In the genomic region with DNA sequence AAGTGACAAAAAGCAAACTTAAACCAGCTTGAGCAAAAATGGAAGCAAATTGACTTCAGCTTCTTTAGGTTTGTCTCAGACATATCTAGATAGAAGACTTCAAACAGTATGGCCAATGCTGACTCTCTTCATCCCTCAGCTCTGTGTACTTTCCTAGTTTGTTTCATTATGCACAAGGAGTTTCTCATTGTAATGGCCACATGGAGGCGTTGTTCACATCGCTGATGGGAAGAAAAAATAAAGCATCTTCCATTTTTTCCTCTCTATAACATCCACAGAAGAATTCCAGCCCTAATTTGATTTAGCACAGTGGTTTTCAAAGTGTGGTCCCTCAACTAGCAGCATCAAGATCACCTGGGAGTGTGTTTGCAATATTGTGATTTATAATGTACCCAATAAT, we compare ENCODE assay signal across 29 cellular contexts.
"Had no signal": no experiment of that assay in that cellular context is flagged by ENCODE, and none has a peak within 500 bp of the region (broad histone marks: within the 10 kb centered on the region; RNA-seq: fewer than 3 reads in every experiment).

No MANE protein-coding gene starts in this region.

- H3K4me3 Mint-ChIP-seq: activated B cell treated with CpG ODN at 0.5 μM for 24 hours; activated naive CD8-positive, alpha-beta T cell; activated T-cell treated with anti-CD3 and anti-CD28 coated beads, Interleukin-2, amount 50 U/mL, for 72 hours; immature natural killer cell; naive thymus-derived CD8-positive, alpha-beta T cell; stimulated activated naive B cell treated with anti-CD40 and anti-IgM and Interleukin-4, amounts not matched to agents 10 μg/mL and 1 μg/mL and 100 μg/mL, for 72 hours; T-helper 2 cell treated with Interferon-gamma antibody and Interleukin-4, amounts not matched to agents 5 μg/mL and 100 μg/mL, for 36 hours had no signal

- H3K4me3 ChIP-seq: body of pancreas, esophagus squamous epithelium, stomach, thyroid gland, upper lobe of right lung had no signal

- H3K36me3 ChIP-seq: esophagus squamous epithelium, stomach, thyroid gland, upper lobe of right lung had no signal

- ATAC-seq: activated T-cell treated with anti-CD3 and anti-CD28 coated beads, Interleukin-2, amount 50 U/mL, for 72 hours; body of pancreas; left colon; naive thymus-derived CD8-positive, alpha-beta T cell; right cardiac atrium; stimulated activated naive B cell treated with anti-CD40 and anti-IgM and Interleukin-4, amounts not matched to agents 10 μg/mL and 1 μg/mL and 100 μg/mL, for 72 hours; upper lobe of right lung had no signal

- H3K4me1 ChIP-seq: body of pancreas, stomach, thyroid gland, upper lobe of right lung had no signal

- H3K27ac ChIP-seq: body of pancreas, epithelial cell of prostate, stomach, thyroid gland, upper lobe of right lung had no signal

- H3K36me3 Mint-ChIP-seq: activated naive CD8-positive, alpha-beta T cell; immature natural killer cell; stimulated activated naive B cell treated with anti-CD40 and anti-IgM and Interleukin-4, amounts not matched to agents 10 μg/mL and 1 μg/mL and 100 μg/mL, for 72 hours had no signal

- H3K4me1 Mint-ChIP-seq: activated B cell treated with CpG ODN at 0.5 μM for 24 hours; immature natural killer cell; naive thymus-derived CD8-positive, alpha-beta T cell; stimulated activated naive B cell treated with anti-CD40 and anti-IgM and Interleukin-4, amounts not matched to agents 10 μg/mL and 1 μg/mL and 100 μg/mL, for 72 hours had no signal

- DNase-seq: activated B cell treated with CpG ODN at 0.5 μM for 24 hours; activated CD4-positive, alpha-beta T cell treated with anti-CD3 and anti-CD28 coated beads, Interleukin-2, amount 50 U/mL, for 1 hour; activated naive CD4-positive, alpha-beta T cell treated with Interleukin-2 at 50 U/mL for 16 hours; activated T-cell treated with anti-CD3 and anti-CD28 coated beads for 4 hours; activated T-cell treated with anti-CD3 and anti-CD28 coated beads, Interleukin-2, amount 50 U/mL, for 72 hours; anterior cingulate cortex; body of pancreas; dermis blood vessel endothelial cell; effector CD4-positive, alpha-beta T cell; esophagus squamous epithelium; immature natural killer cell; kidney; left colon; mesenchymal stem cell; naive thymus-derived CD8-positive, alpha-beta T cell; posterior cingulate gyrus; right cardiac atrium; stimulated activated CD4-positive, alpha-beta T cell treated with anti-CD3 and anti-CD28 coated beads, Interleukin-15, amount 100 ng/mL, for 24 hours; stimulated activated CD4-positive, alpha-beta T cell treated with anti-CD3 and anti-CD28 coated beads, Interleukin-2, amount 100 ng/mL, for 24 hours; stimulated activated naive B cell treated with anti-CD40 and anti-IgM and Interleukin-4, amounts not matched to agents 10 μg/mL and 1 μg/mL and 100 μg/mL, for 72 hours; stomach; thyroid gland; upper lobe of right lung had no signal

- H3K9me3 ChIP-seq: body of pancreas, esophagus squamous epithelium, thyroid gland, upper lobe of right lung had no signal

- H3K27me3 Mint-ChIP-seq: activated B cell treated with CpG ODN at 0.5 μM for 24 hours; activated naive CD8-positive, alpha-beta T cell; naive thymus-derived CD8-positive, alpha-beta T cell; stimulated activated naive B cell treated with anti-CD40 and anti-IgM and Interleukin-4, amounts not matched to agents 10 μg/mL and 1 μg/mL and 100 μg/mL, for 72 hours had no signal

- H3K27ac Mint-ChIP-seq: activated B cell treated with CpG ODN at 0.5 μM for 24 hours; activated naive CD8-positive, alpha-beta T cell; activated T-cell treated with anti-CD3 and anti-CD28 coated beads, Interleukin-2, amount 50 U/mL, for 72 hours; immature natural killer cell; naive thymus-derived CD8-positive, alpha-beta T cell; stimulated activated naive B cell treated with anti-CD40 and anti-IgM and Interleukin-4, amounts not matched to agents 10 μg/mL and 1 μg/mL and 100 μg/mL, for 72 hours; T-helper 2 cell treated with Interferon-gamma antibody and Interleukin-4, amounts not matched to agents 5 μg/mL and 100 μg/mL, for 36 hours had no signal

- FAIRE-seq: colon, endometrium, frontal cortex, kidney had no signal

- H3K27me3 ChIP-seq: body of pancreas, esophagus squamous epithelium, stomach, thyroid gland, upper lobe of right lung had no signal
